Comparison of ENCODE assay signal across 1 cellular context in the genomic region with DNA sequence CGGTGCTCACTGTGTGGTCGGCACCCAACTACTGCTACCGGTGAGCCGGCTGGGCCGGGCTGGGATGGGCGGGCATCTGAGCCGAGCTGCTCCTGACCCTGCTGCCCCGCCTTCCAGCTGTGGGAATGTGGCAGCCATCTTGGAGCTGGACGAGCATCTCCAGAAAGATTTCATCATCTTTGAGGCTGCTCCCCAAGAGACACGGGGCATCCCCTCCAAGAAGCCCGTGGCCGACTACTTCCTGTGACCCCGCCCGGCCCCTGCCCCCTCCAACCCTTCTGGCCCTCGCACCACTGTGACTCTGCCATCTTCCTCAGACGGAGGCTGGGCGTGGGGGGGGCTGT.
TF ChIP-seq lines count a peak whose summit lies in the region.

No MANE protein-coding gene starts in this region.

TF ChIP-seq in H1, 55 proteins besides CTCF, POLR2A, EP300 and RAD21:
- no peak for TF ChIP-seq FOSL1 (IDR thresholded peaks at IDR 0.05; ENCODE audit: insufficient read depth, low read depth, low read length)
- no peak for TF ChIP-seq CREB1 (IDR thresholded peaks at IDR 0.05)
- no peak for TF ChIP-seq CTBP2 (IDR thresholded peaks at IDR 0.05; ENCODE audit: borderline replicate concordance, insufficient read depth, insufficient read length, low read length)
- TF ChIP-seq YY1 (IDR thresholded peaks at IDR 0.05; ENCODE audit: low read depth, low read length) = peak; percentile 61
